Comparison of ENCODE assay signal across 8 cellular contexts in the genomic region with DNA sequence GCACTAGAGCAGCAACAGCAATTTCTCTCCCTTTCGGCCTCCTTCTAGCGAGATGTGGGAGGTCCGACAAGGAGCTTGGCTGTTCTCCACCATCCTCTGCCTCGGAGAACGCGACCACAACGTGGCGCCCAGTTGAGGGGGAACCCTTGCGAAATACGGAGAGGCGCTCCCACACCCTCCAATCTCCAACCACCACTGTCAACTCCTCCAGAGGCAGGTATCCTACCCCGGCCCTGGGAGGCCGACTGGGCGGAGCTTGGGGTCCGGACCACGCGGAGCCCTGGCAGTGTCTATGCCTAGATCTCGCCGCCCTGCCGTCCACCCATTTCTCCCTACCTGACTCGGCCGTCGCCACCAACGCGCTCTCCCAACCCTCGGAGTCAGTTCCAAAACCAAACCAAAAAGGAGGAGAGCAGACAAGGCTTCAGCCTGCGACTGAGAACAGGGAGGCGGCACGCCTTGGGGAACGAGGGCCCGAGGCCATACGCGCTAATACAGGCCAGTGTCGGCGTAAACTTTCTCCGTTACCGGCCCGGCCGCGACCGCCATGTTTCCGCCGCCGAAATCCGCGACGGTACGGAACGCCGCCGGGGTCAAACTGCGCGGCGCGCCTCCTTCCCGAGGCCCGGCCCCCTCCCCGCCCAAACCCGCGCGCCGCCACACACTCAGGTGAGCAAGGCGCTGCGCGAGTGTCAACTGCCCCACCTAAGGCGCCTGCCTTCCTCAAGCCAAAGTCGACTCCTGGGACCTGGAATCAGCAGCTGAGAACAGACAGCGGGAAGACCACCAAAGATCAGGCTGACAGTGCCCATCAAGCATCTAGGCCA. TPM values are rescaled to one million over a fixed set of nuclear protein-coding genes. Genes with fewer than 3 reads are reported as not detected.
A peak's percentile ranks its signal among the peaks of the same experiment; 100 is the strongest.
DNase-seq lines count a peak whose midpoint lies in the region; ATAC-seq and TF ChIP-seq lines count a peak whose summit lies in the region.

A gene with protein sequence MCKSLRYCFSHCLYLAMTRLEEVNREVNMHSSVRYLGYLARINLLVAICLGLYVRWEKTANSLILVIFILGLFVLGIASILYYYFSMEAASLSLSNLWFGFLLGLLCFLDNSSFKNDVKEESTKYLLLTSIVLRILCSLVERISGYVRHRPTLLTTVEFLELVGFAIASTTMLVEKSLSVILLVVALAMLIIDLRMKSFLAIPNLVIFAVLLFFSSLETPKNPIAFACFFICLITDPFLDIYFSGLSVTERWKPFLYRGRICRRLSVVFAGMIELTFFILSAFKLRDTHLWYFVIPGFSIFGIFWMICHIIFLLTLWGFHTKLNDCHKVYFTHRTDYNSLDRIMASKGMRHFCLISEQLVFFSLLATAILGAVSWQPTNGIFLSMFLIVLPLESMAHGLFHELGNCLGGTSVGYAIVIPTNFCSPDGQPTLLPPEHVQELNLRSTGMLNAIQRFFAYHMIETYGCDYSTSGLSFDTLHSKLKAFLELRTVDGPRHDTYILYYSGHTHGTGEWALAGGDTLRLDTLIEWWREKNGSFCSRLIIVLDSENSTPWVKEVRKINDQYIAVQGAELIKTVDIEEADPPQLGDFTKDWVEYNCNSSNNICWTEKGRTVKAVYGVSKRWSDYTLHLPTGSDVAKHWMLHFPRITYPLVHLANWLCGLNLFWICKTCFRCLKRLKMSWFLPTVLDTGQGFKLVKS (minus strand): TSS at position 570 of the 827 bp plus-strand sequence. CDS start 5,568 bp downstream, outside the sequence.

- H3K9ac ChIP-seq in HUES48 (ENCODE audit: low read depth, low read length), result peak within 1 kb of the TSS; percentile 90

- H3K27ac ChIP-seq in HUES48 (ENCODE audit: low read depth, low read length) (peak within 1 kb of the TSS; percentile 87), epithelial cell of prostate (peak within 1 kb of the TSS; percentile 84)

- ATAC-seq in GM21390 (IDR thresholded peaks at IDR 0.05; ENCODE audit: unreplicated experiment) (peak; percentile 83), mucosa of descending colon (peak; percentile 95)

- peak; percentile 88 for DNase-seq in D341Med (ENCODE audit: low spot score)
- DNase-seq in OCI-M1 (lab: John Stamatoyannopoulos, UW), result peak; percentile 80
- DNase-seq in activated T-cell treated with anti-CD3 and anti-CD28 coated beads for 4 hours, result peak; percentile 83
- peak; percentile 20 for DNase-seq in epithelial cell of prostate (ENCODE audit: low read depth, low spot score)
- DNase-seq in mucosa of descending colon, result peak; percentile 91 to 94 (median 92)
- DNase-seq in stimulated activated CD8-positive, alpha-beta memory T cell treated with anti-CD3 and anti-CD28 coated beads, Interleukin-4, amount 100 ng/mL, for 1 hour (ENCODE audit: low read depth in 2 of 2, low spot score in 1 of 2), result peak; percentile 64 to 74

- intact Hi-C loops in mucosa of descending colon (cut with DNase I, micrococcal nuclease), result no loop called here

- H3K36me3 ChIP-seq in HUES48 (ENCODE audit: control insufficient read depth, insufficient read depth, low read length), result no peaks in the 10 kb centered on the region
- no peaks in the 10 kb centered on the region for H3K36me3 ChIP-seq in mucosa of descending colon (ENCODE audit: low read depth)

- no peaks in the 10 kb centered on the region for H3K27me3 ChIP-seq in HUES48 (ENCODE audit: control insufficient read depth, insufficient read depth, low read length)

- H3K9me3 ChIP-seq in HUES48 (ENCODE audit: control insufficient read depth, insufficient read depth, low read length) (no peaks in the 10 kb centered on the region), mucosa of descending colon (no peaks in the 10 kb centered on the region)

- H3K4me3 ChIP-seq in HUES48 (ENCODE audit: low read depth, low read length), result peak within 1 kb of the TSS; percentile 77
- peak within 1 kb of the TSS; percentile 78 for H3K4me3 ChIP-seq in mucosa of descending colon

- H3K4me1 ChIP-seq in HUES48 (ENCODE audit: control insufficient read depth, insufficient read depth, low read length) (0 out of 2 replicates have a peak, but pooled peaks cover 5% of the 10 kb centered on the region), mucosa of descending colon (ENCODE audit: low read depth) (no peaks in the 10 kb centered on the region)

- TF ChIP-seq CTCF in mucosa of descending colon (IDR thresholded peaks at IDR 0.05), result no peak

RNA-seq across cellular contexts. Expression of the gene that starts here (rescaled TPM):
- 10 to 100 TPM; 29.1 to 53.0 (median 46.2) TPM for total RNA-seq in mucosa of descending colon

Comparison
In these comparisons a context has a peak if more than half of its experiments do, and no peak if none do; other contexts are left out.
1. Peak in every context shown above with its lines: DNase-seq, ATAC-seq, H3K4me3 ChIP-seq and H3K27ac ChIP-seq.
2. DNase-seq: peak in every context shown above with its lines; median percentile 92 in mucosa of descending colon; 88 in D341Med; 83 in activated T-cell treated with anti-CD3 and anti-CD28 coated beads for 4 hours; 80 in OCI-M1; 69 in stimulated activated CD8-positive, alpha-beta memory T cell treated with anti-CD3 and anti-CD28 coated beads, Interleukin-4, amount 100 ng/mL, for 1 hour; 20 in epithelial cell of prostate.